ENCODE assay signal across 17 cellular contexts in the genomic region with DNA sequence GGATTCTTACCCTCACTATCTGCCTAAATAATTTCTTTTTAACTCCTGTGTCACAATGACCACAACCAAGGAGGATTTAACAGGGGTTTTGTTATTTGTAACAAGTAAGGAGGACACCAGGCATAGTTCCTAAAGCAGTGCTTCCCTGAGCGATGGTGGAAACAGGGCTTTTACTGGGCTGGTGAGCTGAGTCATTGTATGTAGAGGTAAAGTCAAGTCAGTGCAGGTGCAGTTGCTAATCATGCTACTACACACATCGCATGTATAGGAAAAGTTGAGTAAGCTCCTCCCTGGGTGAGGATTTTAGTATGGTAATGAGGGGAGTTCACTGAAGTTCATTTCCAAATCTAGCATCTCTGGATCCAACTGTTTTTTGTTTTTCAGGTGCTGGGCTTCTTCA. TPM values are rescaled to one million over a fixed set of nuclear protein-coding genes. Genes with fewer than 3 reads are reported as not detected.
"Had no signal": no experiment of that assay in that cellular context is flagged by ENCODE, and none has a peak within 500 bp of the region (broad histone marks: within the 10 kb centered on the region; RNA-seq: fewer than 3 reads in every experiment).

No MANE protein-coding gene starts in this region.

- H3K4me3 ChIP-seq: body of pancreas, tibial artery, uterus had no signal

- H3K36me3 ChIP-seq: tibial artery, uterus had no signal

- H3K4me1 Mint-ChIP-seq: activated B cell treated with CpG ODN at 0.5 μM for 24 hours, nephron, T-cell had no signal

- DNase-seq: activated B cell treated with CpG ODN at 0.5 μM for 24 hours; activated CD4-positive, alpha-beta T cell treated with anti-CD3 and anti-CD28 coated beads for 48 hours; activated CD8-positive, alpha-beta T cell treated with anti-CD3 and anti-CD28 coated beads for 36 hours; activated naive CD4-positive, alpha-beta T cell treated with anti-CD3 and anti-CD28 coated beads for 36 hours; activated T-cell treated with anti-CD3 and anti-CD28 coated beads, Interleukin-2, amount 50 U/mL, for 24 hours; central memory CD4-positive, alpha-beta T cell; occipital lobe; stimulated activated CD4-positive, alpha-beta T cell treated with anti-CD3 and anti-CD28 coated beads, Interleukin-2, amount 100 ng/mL, for 24 hours; stimulated activated naive CD8-positive, alpha-beta T cell treated with anti-CD3 and anti-CD28 coated beads, Interleukin-15, Interleukin-2, amounts not matched to agents 100 U/mL and 50 U/mL, for 24 hours; substantia nigra; T-cell; tibial artery; uterus had no signal

- H3K4me1 ChIP-seq: tibial artery, uterus had no signal

- H3K27me3 ChIP-seq: body of pancreas, uterus had no signal

- H3K4me3 Mint-ChIP-seq: activated B cell treated with CpG ODN at 0.5 μM for 24 hours; activated CD8-positive, alpha-beta T cell treated with anti-CD3 and anti-CD28 coated beads for 36 hours; activated naive CD4-positive, alpha-beta T cell treated with anti-CD3 and anti-CD28 coated beads for 36 hours; activated T-cell treated with anti-CD3 and anti-CD28 coated beads, Interleukin-2, amount 50 U/mL, for 24 hours; nephron; T-cell had no signal

- H3K27ac ChIP-seq: tibial artery, uterus had no signal

- ATAC-seq: activated CD8-positive, alpha-beta T cell treated with anti-CD3 and anti-CD28 coated beads for 36 hours; stimulated activated naive CD8-positive, alpha-beta T cell treated with anti-CD3 and anti-CD28 coated beads, Interleukin-15, Interleukin-2, amounts not matched to agents 100 U/mL and 50 U/mL, for 24 hours; T-cell had no signal

- H3K9me3 Mint-ChIP-seq: activated B cell treated with CpG ODN at 0.5 μM for 24 hours; activated CD8-positive, alpha-beta T cell treated with anti-CD3 and anti-CD28 coated beads for 36 hours; activated naive CD4-positive, alpha-beta T cell treated with anti-CD3 and anti-CD28 coated beads for 36 hours; activated T-cell treated with anti-CD3 and anti-CD28 coated beads, Interleukin-2, amount 50 U/mL, for 24 hours; T-cell had no signal

- H3K36me3 Mint-ChIP-seq: T-cell had no signal

- FAIRE-seq: colon had no signal

- H3K9me3 ChIP-seq: body of pancreas, tibial artery, uterus had no signal

- H3K27ac Mint-ChIP-seq: activated B cell treated with CpG ODN at 0.5 μM for 24 hours; activated CD8-positive, alpha-beta T cell treated with anti-CD3 and anti-CD28 coated beads for 36 hours; activated naive CD4-positive, alpha-beta T cell treated with anti-CD3 and anti-CD28 coated beads for 36 hours; activated T-cell treated with anti-CD3 and anti-CD28 coated beads, Interleukin-2, amount 50 U/mL, for 24 hours; nephron; T-cell had no signal

RNA-seq across cellular contexts. Expression of a gene that starts 22.9 kb away (rescaled TPM):
- total RNA-seq: activated B cell treated with CpG ODN at 0.5 μM for 24 hours; activated CD8-positive, alpha-beta T cell treated with anti-CD3 and anti-CD28 coated beads for 36 hours; activated naive CD4-positive, alpha-beta T cell treated with anti-CD3 and anti-CD28 coated beads for 36 hours; fibroblast of villous mesenchyme had no signal
